Comparison of ENCODE assay signal across 1 cellular context in the genomic region with DNA sequence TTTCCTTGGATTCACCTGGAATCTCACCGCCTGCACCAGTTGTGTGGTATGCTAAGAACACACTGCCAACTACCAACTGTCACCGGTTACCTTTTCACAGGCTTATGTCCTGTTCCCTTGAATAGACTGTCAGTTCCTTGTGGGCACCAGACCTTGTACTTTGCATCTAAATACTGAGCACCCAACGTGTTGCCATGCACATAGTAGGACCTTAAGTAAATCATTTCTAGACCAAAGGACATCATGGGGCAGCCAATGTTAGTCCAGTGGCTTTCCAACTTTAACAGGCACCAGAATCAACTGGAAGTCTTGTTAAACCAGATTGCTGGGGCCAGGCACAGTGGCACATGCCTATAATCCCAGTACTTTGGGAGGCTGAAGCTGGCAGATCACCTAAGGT.
TF ChIP-seq lines count a peak whose summit lies in the region.

No MANE protein-coding gene starts in this region.

TF ChIP-seq in HepG2, 621 proteins besides CTCF, POLR2A, EP300 and RAD21:
- TF ChIP-seq ZNF337 (CRISPR knock-in tag; IDR thresholded peaks at IDR 0.05; ENCODE audit: borderline replicate concordance, low read depth) (no peak), PCBP2 (optimal IDR thresholded peaks at IDR 0.05; ENCODE audit: low read depth, low read length, poor library complexity, severe bottlenecking) (no peak), HMG20A (CRISPR knock-in tag; IDR thresholded peaks at IDR 0.05; ENCODE audit: borderline replicate concordance) (no peak), XRCC5 (optimal IDR thresholded peaks at IDR 0.05; ENCODE audit: low read length) (no peak), TEAD3 (CRISPR knock-in tag; optimal IDR thresholded peaks at IDR 0.05; ENCODE audit: borderline replicate concordance) (no peak), ZMYM2 (CRISPR knock-in tag; IDR thresholded peaks at IDR 0.05) (0 out of 2 replicates have a peak, but pooled peaks have one; percentile 43), ZNF572 (CRISPR knock-in tag; IDR thresholded peaks at IDR 0.05) (no peak), CHCHD3 (CRISPR knock-in tag; IDR thresholded peaks at IDR 0.05) (no peak), ZKSCAN1 (IDR thresholded peaks at IDR 0.05; ENCODE audit: low read length) (peak; percentile 96)
